In the genomic region with DNA sequence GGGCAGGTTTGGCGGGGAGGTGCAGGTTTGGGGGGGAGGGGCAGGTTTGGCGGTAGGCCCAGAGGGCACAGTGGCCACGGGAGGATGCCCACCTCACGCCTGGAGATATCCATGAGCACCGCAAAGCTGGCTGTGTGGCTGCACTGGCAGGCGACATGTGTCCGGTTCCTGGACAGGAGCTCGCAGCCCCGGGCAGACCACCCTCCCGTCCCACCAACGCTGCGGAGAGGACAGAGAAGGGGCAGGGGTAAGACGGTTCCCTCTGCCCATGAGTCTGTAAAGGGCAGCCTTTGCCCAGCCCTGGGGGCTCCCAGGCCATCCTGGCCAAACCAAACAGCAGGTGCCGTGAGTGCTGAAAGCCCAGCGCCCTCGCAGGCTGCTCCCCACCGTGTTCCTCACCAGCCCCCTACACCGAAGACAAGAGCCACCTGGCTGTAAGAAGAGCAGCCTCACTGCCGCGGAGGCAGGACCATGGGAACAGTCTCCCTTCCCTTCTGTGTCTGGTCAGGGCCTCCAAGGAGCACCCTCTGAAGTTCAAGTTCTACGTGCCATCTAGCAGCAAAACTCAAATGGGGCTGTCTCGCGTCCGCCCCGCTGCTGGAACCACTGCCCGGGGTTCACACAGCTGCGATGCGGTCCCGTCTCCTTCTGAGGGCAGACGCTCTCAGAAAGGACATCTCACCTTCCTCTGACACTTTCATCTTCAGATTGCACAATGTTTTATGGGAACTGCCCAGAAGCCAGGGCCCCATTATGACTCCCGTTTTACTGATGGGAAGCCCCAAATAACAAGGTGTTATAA, we compare ENCODE assay signal across 1 cellular context.
TF ChIP-seq lines count a peak whose summit lies in the region.

No MANE protein-coding gene starts in this region.

TF ChIP-seq in GM23338, 12 proteins besides CTCF, POLR2A, EP300 and RAD21 (continued from another document):
- TF ChIP-seq, protein P1, sequence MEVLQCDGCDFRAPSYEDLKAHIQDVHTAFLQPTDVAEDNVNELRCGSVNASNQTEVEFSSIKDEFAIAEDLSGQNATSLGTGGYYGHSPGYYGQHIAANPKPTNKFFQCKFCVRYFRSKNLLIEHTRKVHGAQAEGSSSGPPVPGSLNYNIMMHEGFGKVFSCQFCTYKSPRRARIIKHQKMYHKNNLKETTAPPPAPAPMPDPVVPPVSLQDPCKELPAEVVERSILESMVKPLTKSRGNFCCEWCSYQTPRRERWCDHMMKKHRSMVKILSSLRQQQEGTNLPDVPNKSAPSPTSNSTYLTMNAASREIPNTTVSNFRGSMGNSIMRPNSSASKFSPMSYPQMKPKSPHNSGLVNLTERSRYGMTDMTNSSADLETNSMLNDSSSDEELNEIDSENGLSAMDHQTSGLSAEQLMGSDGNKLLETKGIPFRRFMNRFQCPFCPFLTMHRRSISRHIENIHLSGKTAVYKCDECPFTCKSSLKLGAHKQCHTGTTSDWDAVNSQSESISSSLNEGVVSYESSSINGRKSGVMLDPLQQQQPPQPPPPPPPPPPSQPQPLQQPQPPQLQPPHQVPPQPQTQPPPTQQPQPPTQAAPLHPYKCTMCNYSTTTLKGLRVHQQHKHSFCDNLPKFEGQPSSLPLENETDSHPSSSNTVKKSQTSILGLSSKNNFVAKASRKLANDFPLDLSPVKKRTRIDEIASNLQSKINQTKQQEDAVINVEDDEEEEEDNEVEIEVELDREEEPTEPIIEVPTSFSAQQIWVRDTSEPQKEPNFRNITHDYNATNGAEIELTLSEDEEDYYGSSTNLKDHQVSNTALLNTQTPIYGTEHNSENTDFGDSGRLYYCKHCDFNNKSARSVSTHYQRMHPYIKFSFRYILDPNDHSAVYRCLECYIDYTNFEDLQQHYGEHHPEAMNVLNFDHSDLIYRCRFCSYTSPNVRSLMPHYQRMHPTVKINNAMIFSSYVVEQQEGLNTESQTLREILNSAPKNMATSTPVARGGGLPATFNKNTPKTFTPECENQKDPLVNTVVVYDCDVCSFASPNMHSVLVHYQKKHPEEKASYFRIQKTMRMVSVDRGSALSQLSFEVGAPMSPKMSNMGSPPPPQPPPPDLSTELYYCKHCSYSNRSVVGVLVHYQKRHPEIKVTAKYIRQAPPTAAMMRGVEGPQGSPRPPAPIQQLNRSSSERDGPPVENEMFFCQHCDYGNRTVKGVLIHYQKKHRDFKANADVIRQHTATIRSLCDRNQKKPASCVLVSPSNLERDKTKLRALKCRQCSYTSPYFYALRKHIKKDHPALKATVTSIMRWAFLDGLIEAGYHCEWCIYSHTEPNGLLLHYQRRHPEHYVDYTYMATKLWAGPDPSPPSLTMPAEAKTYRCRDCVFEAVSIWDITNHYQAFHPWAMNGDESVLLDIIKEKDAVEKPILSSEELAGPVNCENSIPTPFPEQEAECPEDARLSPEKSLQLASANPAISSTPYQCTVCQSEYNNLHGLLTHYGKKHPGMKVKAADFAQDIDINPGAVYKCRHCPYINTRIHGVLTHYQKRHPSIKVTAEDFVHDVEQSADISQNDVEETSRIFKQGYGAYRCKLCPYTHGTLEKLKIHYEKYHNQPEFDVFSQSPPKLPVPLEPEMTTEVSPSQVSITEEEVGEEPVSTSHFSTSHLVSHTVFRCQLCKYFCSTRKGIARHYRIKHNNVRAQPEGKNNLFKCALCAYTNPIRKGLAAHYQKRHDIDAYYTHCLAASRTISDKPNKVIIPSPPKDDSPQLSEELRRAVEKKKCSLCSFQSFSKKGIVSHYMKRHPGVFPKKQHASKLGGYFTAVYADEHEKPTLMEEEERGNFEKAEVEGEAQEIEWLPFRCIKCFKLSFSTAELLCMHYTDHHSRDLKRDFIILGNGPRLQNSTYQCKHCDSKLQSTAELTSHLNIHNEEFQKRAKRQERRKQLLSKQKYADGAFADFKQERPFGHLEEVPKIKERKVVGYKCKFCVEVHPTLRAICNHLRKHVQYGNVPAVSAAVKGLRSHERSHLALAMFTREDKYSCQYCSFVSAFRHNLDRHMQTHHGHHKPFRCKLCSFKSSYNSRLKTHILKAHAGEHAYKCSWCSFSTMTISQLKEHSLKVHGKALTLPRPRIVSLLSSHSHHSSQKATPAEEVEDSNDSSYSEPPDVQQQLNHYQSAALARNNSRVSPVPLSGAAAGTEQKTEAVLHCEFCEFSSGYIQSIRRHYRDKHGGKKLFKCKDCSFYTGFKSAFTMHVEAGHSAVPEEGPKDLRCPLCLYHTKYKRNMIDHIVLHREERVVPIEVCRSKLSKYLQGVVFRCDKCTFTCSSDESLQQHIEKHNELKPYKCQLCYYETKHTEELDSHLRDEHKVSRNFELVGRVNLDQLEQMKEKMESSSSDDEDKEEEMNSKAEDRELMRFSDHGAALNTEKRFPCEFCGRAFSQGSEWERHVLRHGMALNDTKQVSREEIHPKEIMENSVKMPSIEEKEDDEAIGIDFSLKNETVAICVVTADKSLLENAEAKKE (CRISPR knock-in tag; IDR thresholded peaks at IDR 0.05): no peak
- TF ChIP-seq, protein P2, sequence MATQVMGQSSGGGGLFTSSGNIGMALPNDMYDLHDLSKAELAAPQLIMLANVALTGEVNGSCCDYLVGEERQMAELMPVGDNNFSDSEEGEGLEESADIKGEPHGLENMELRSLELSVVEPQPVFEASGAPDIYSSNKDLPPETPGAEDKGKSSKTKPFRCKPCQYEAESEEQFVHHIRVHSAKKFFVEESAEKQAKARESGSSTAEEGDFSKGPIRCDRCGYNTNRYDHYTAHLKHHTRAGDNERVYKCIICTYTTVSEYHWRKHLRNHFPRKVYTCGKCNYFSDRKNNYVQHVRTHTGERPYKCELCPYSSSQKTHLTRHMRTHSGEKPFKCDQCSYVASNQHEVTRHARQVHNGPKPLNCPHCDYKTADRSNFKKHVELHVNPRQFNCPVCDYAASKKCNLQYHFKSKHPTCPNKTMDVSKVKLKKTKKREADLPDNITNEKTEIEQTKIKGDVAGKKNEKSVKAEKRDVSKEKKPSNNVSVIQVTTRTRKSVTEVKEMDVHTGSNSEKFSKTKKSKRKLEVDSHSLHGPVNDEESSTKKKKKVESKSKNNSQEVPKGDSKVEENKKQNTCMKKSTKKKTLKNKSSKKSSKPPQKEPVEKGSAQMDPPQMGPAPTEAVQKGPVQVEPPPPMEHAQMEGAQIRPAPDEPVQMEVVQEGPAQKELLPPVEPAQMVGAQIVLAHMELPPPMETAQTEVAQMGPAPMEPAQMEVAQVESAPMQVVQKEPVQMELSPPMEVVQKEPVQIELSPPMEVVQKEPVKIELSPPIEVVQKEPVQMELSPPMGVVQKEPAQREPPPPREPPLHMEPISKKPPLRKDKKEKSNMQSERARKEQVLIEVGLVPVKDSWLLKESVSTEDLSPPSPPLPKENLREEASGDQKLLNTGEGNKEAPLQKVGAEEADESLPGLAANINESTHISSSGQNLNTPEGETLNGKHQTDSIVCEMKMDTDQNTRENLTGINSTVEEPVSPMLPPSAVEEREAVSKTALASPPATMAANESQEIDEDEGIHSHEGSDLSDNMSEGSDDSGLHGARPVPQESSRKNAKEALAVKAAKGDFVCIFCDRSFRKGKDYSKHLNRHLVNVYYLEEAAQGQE (IDR thresholded peaks at IDR 0.05; ENCODE audit: unreplicated experiment): no peak
- TF ChIP-seq EZH2phosphoT487 (IDR thresholded peaks at IDR 0.05; ENCODE audit: unreplicated experiment) (no peak), ZNF331 (CRISPR knock-in tag; IDR thresholded peaks at IDR 0.05; ENCODE audit: low read depth) (no peak), CREB1 (CRISPR knock-in tag; IDR thresholded peaks at IDR 0.05; ENCODE audit: low read depth) (no peak)
TF ChIP-seq in GM23338: peak in this region for 0.
